ENCODE assay signal across 29 cellular contexts in genomic region chr14:85222344-85222743, GRCh38.
"Had no signal": no experiment of that assay in that cellular context is flagged by ENCODE, and none has a peak within 500 bp of the region (broad histone marks: within the 10 kb centered on the region; RNA-seq: fewer than 3 reads in every experiment).

No MANE protein-coding gene starts in this region.

- H3K4me3 ChIP-seq: pancreas, prostate gland, right lobe of liver, sigmoid colon, suprapubic skin, testis, tibial artery, transverse colon, upper lobe of left lung, vagina had no signal

- DNase-seq: naive thymus-derived CD8-positive, alpha-beta T cell; nephron progenitor cell; nucleus accumbens; pancreas; retina; right lobe of liver; sigmoid colon; small intestine; stimulated activated CD4-positive, alpha-beta T cell treated with anti-CD3 and anti-CD28 coated beads, Interleukin-1b, Interleukin-23, amount 100 ng/mL, for 48 hours; stimulated activated CD4-positive, alpha-beta T cell treated with anti-CD3 and anti-CD28 coated beads, Interleukin-4, amount 100 ng/mL, for 1 hour; stimulated activated CD4-positive, alpha-beta T cell treated with anti-CD3 and anti-CD28 coated beads, Interleukin-4, amount 100 ng/mL, for 4 hours; stimulated activated CD8-positive, alpha-beta memory T cell treated with anti-CD3 and anti-CD28 coated beads, Interleukin-4, amount 100 ng/mL, for 48 hours; stimulated activated naive CD4-positive, alpha-beta T cell; stimulated activated naive CD8-positive, alpha-beta T cell treated with anti-CD3 and anti-CD28 coated beads, Interleukin-15, amount 100 ng/mL, for 72 hours; stimulated activated naive CD8-positive, alpha-beta T cell treated with anti-CD3 and anti-CD28 coated beads, Interleukin-15, Interleukin-2, amounts not matched to agents 100 U/mL and 50 U/mL, for 24 hours; substantia nigra; testis; tibial artery; transverse colon; upper lobe of left lung had no signal

- H3K27me3 Mint-ChIP-seq: naive thymus-derived CD8-positive, alpha-beta T cell; stimulated activated memory B cell treated with anti-CD40 and anti-IgM and Interleukin-4, amounts not matched to agents 10 μg/mL and 1 μg/mL and 100 μg/mL, for 72 hours; stimulated activated naive CD8-positive, alpha-beta T cell treated with anti-CD3 and anti-CD28 coated beads, Interleukin-15, amount 100 ng/mL, for 72 hours had no signal

- H3K4me1 Mint-ChIP-seq: naive thymus-derived CD8-positive, alpha-beta T cell; stimulated activated memory B cell treated with anti-CD40 and anti-IgM and Interleukin-4, amounts not matched to agents 10 μg/mL and 1 μg/mL and 100 μg/mL, for 72 hours; stimulated activated naive CD8-positive, alpha-beta T cell treated with anti-CD3 and anti-CD28 coated beads, Interleukin-15, amount 100 ng/mL, for 72 hours had no signal

- H3K36me3 ChIP-seq: neutrophil, pancreas, prostate gland, right lobe of liver, sigmoid colon, suprapubic skin, tibial artery, transverse colon, upper lobe of left lung, vagina had no signal

- H3K27ac ChIP-seq: neutrophil, pancreas, prostate gland, right lobe of liver, sigmoid colon, suprapubic skin, testis, tibial artery, transverse colon, upper lobe of left lung, vagina had no signal

- H3K9me3 ChIP-seq: neutrophil, pancreas, prostate gland, right lobe of liver, suprapubic skin, testis, tibial artery, transverse colon, upper lobe of left lung, vagina had no signal

- H3K4me1 ChIP-seq: pancreas, prostate gland, right lobe of liver, sigmoid colon, suprapubic skin, testis, tibial artery, transverse colon, upper lobe of left lung, vagina had no signal

- H3K27me3 ChIP-seq: neutrophil, pancreas, right lobe of liver, sigmoid colon, suprapubic skin, testis, tibial artery, transverse colon, upper lobe of left lung, vagina had no signal

- ATAC-seq: naive thymus-derived CD8-positive, alpha-beta T cell; natural killer cell treated with Interleukin-12 subunit alpha and Interleukin-12 subunit beta and Interleukin-15 and Interleukin-18, amount 100 ng/mL, for 72 hours; pancreas; right cardiac atrium; right lobe of liver; stimulated activated memory B cell treated with anti-CD40 and anti-IgM and Interleukin-4, amounts not matched to agents 10 μg/mL and 1 μg/mL and 100 μg/mL, for 72 hours; stimulated activated naive CD8-positive, alpha-beta T cell treated with anti-CD3 and anti-CD28 coated beads, Interleukin-15, amount 100 ng/mL, for 72 hours; stimulated activated naive CD8-positive, alpha-beta T cell treated with anti-CD3 and anti-CD28 coated beads, Interleukin-15, Interleukin-2, amounts not matched to agents 100 U/mL and 50 U/mL, for 24 hours had no signal

- H3K4me3 Mint-ChIP-seq: naive thymus-derived CD8-positive, alpha-beta T cell; natural killer cell treated with Interleukin-12 subunit alpha and Interleukin-12 subunit beta and Interleukin-15 and Interleukin-18, amount 100 ng/mL, for 72 hours; nephron progenitor cell; neural crest cell; stimulated activated memory B cell treated with anti-CD40 and anti-IgM and Interleukin-4, amounts not matched to agents 10 μg/mL and 1 μg/mL and 100 μg/mL, for 72 hours; stimulated activated naive CD8-positive, alpha-beta T cell treated with anti-CD3 and anti-CD28 coated beads, Interleukin-15, amount 100 ng/mL, for 72 hours had no signal

- H3K36me3 Mint-ChIP-seq: naive thymus-derived CD8-positive, alpha-beta T cell; natural killer cell treated with Interleukin-12 subunit alpha and Interleukin-12 subunit beta and Interleukin-15 and Interleukin-18, amount 100 ng/mL, for 72 hours; stimulated activated memory B cell treated with anti-CD40 and anti-IgM and Interleukin-4, amounts not matched to agents 10 μg/mL and 1 μg/mL and 100 μg/mL, for 72 hours had no signal

- H3K9me3 Mint-ChIP-seq: stimulated activated memory B cell treated with anti-CD40 and anti-IgM and Interleukin-4, amounts not matched to agents 10 μg/mL and 1 μg/mL and 100 μg/mL, for 72 hours had no signal

- FAIRE-seq: pancreas, small intestine, urothelium cell line had no signal

- H3K27ac Mint-ChIP-seq: naive thymus-derived CD8-positive, alpha-beta T cell; natural killer cell treated with Interleukin-12 subunit alpha and Interleukin-12 subunit beta and Interleukin-15 and Interleukin-18, amount 100 ng/mL, for 72 hours; nephron progenitor cell; stimulated activated memory B cell treated with anti-CD40 and anti-IgM and Interleukin-4, amounts not matched to agents 10 μg/mL and 1 μg/mL and 100 μg/mL, for 72 hours; stimulated activated naive CD8-positive, alpha-beta T cell treated with anti-CD3 and anti-CD28 coated beads, Interleukin-15, amount 100 ng/mL, for 72 hours had no signal
